Comparison of ENCODE assay signal across 1 cellular context in genomic region chr17:39597372-39598046, GRCh38.
TF ChIP-seq lines count a peak whose summit lies in the region.

No MANE protein-coding gene starts in this region.

TF ChIP-seq in SK-N-SH, 30 proteins besides CTCF, POLR2A, EP300 and RAD21 (continued from another document):
- TF ChIP-seq, protein P1, sequence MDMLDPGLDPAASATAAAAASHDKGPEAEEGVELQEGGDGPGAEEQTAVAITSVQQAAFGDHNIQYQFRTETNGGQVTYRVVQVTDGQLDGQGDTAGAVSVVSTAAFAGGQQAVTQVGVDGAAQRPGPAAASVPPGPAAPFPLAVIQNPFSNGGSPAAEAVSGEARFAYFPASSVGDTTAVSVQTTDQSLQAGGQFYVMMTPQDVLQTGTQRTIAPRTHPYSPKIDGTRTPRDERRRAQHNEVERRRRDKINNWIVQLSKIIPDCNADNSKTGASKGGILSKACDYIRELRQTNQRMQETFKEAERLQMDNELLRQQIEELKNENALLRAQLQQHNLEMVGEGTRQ (IDR thresholded peaks at IDR 0.05; ENCODE audit: borderline replicate concordance, low read depth, low read length) = no peak
- TF ChIP-seq RFX5 (IDR thresholded peaks at IDR 0.05; ENCODE audit: low read length) (no peak), JUND (IDR thresholded peaks at IDR 0.05) (no peak), IRF3 (IDR thresholded peaks at IDR 0.05; ENCODE audit: low read depth, low read length) (no peak), FOXM1 (IDR thresholded peaks at IDR 0.05; ENCODE audit: low read depth) (no peak), RCOR1 (IDR thresholded peaks at IDR 0.05; ENCODE audit: low read length) (no peak), ELF1 (IDR thresholded peaks at IDR 0.05) (no peak), GATA2 (CRISPR knock-in tag; IDR thresholded peaks at IDR 0.05) (no peak), TAF1 (IDR thresholded peaks at IDR 0.05; ENCODE audit: borderline replicate concordance, low read depth, low read length) (no peak)
- TF ChIP-seq, protein P2, sequence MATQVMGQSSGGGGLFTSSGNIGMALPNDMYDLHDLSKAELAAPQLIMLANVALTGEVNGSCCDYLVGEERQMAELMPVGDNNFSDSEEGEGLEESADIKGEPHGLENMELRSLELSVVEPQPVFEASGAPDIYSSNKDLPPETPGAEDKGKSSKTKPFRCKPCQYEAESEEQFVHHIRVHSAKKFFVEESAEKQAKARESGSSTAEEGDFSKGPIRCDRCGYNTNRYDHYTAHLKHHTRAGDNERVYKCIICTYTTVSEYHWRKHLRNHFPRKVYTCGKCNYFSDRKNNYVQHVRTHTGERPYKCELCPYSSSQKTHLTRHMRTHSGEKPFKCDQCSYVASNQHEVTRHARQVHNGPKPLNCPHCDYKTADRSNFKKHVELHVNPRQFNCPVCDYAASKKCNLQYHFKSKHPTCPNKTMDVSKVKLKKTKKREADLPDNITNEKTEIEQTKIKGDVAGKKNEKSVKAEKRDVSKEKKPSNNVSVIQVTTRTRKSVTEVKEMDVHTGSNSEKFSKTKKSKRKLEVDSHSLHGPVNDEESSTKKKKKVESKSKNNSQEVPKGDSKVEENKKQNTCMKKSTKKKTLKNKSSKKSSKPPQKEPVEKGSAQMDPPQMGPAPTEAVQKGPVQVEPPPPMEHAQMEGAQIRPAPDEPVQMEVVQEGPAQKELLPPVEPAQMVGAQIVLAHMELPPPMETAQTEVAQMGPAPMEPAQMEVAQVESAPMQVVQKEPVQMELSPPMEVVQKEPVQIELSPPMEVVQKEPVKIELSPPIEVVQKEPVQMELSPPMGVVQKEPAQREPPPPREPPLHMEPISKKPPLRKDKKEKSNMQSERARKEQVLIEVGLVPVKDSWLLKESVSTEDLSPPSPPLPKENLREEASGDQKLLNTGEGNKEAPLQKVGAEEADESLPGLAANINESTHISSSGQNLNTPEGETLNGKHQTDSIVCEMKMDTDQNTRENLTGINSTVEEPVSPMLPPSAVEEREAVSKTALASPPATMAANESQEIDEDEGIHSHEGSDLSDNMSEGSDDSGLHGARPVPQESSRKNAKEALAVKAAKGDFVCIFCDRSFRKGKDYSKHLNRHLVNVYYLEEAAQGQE (IDR thresholded peaks at IDR 0.05; ENCODE audit: low read depth, low read length) = no peak
- TF ChIP-seq, protein P3, sequence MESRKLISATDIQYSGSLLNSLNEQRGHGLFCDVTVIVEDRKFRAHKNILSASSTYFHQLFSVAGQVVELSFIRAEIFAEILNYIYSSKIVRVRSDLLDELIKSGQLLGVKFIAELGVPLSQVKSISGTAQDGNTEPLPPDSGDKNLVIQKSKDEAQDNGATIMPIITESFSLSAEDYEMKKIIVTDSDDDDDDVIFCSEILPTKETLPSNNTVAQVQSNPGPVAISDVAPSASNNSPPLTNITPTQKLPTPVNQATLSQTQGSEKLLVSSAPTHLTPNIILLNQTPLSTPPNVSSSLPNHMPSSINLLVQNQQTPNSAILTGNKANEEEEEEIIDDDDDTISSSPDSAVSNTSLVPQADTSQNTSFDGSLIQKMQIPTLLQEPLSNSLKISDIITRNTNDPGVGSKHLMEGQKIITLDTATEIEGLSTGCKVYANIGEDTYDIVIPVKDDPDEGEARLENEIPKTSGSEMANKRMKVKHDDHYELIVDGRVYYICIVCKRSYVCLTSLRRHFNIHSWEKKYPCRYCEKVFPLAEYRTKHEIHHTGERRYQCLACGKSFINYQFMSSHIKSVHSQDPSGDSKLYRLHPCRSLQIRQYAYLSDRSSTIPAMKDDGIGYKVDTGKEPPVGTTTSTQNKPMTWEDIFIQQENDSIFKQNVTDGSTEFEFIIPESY (IDR thresholded peaks at IDR 0.05; ENCODE audit: borderline replicate concordance, low read depth) = no peak
